In genomic region chr4:94947681-94948108, GRCh38 we compare ENCODE assay signal across 15 cellular contexts.
"Had no signal": no experiment of that assay in that cellular context is flagged by ENCODE, and none has a peak within 500 bp of the region (broad histone marks: within the 10 kb centered on the region; RNA-seq: fewer than 3 reads in every experiment).

No MANE protein-coding gene starts in this region.

- H3K36me3 ChIP-seq: ascending aorta, ovary, thyroid gland had no signal

- H3K4me3 ChIP-seq: ascending aorta, ovary, thyroid gland had no signal

- H3K4me3 Mint-ChIP-seq: activated naive CD4-positive, alpha-beta T cell treated with anti-CD3 and anti-CD28 coated beads for 36 hours; naive B cell; stimulated activated memory B cell treated with anti-CD40 and anti-IgM and Interleukin-4, amounts not matched to agents 10 μg/mL and 1 μg/mL and 100 μg/mL, for 72 hours; T-cell had no signal

- H3K36me3 Mint-ChIP-seq: naive B cell; stimulated activated memory B cell treated with anti-CD40 and anti-IgM and Interleukin-4, amounts not matched to agents 10 μg/mL and 1 μg/mL and 100 μg/mL, for 72 hours; T-cell had no signal

- H3K27me3 Mint-ChIP-seq: naive B cell; stimulated activated memory B cell treated with anti-CD40 and anti-IgM and Interleukin-4, amounts not matched to agents 10 μg/mL and 1 μg/mL and 100 μg/mL, for 72 hours; T-cell had no signal

- H3K9me3 ChIP-seq: ovary, thyroid gland had no signal

- H3K4me1 ChIP-seq: ascending aorta, thyroid gland had no signal

- ATAC-seq: stimulated activated memory B cell treated with anti-CD40 and anti-IgM and Interleukin-4, amounts not matched to agents 10 μg/mL and 1 μg/mL and 100 μg/mL, for 72 hours; T-cell had no signal

- H3K27ac ChIP-seq: ascending aorta, ovary, thyroid gland had no signal

- H3K27ac Mint-ChIP-seq: activated naive CD4-positive, alpha-beta T cell treated with anti-CD3 and anti-CD28 coated beads for 36 hours; activated T-helper 2 cell treated with anti-CD3 and anti-CD28 coated beads, Interferon-gamma antibody, Interleukin-2, Interleukin-4, amounts not matched to agents 10 μg/mL and 5 μg/mL and 100 μg/mL, durations not matched to agents 14 hours and 24 hours and 36 hours; stimulated activated memory B cell treated with anti-CD40 and anti-IgM and Interleukin-4, amounts not matched to agents 10 μg/mL and 1 μg/mL and 100 μg/mL, for 72 hours; T-cell had no signal

- H3K27me3 ChIP-seq: ascending aorta, ovary, thyroid gland had no signal

- H3K9me3 Mint-ChIP-seq: activated T-helper 2 cell treated with anti-CD3 and anti-CD28 coated beads, Interferon-gamma antibody, Interleukin-2, Interleukin-4, amounts not matched to agents 10 μg/mL and 5 μg/mL and 100 μg/mL, durations not matched to agents 14 hours and 24 hours and 36 hours had no signal

- DNase-seq: activated CD4-positive, alpha-beta T cell treated with anti-CD3 and anti-CD28 coated beads for 1 hour; activated CD4-positive, alpha-beta T cell treated with anti-CD3 and anti-CD28 coated beads, Interleukin-2, amount 50 U/mL, for 4 hours; activated naive CD4-positive, alpha-beta T cell treated with anti-CD3 and anti-CD28 coated beads for 36 hours; activated T-cell treated with anti-CD3 and anti-CD28 coated beads for 4 hours; dermis blood vessel endothelial cell; hippocampal formation; left cardiac atrium; naive B cell; ovary; T-cell; T-helper 9 cell; thyroid gland had no signal

- H3K4me1 Mint-ChIP-seq: naive B cell; stimulated activated memory B cell treated with anti-CD40 and anti-IgM and Interleukin-4, amounts not matched to agents 10 μg/mL and 1 μg/mL and 100 μg/mL, for 72 hours; T-cell had no signal
